In the genomic region with DNA sequence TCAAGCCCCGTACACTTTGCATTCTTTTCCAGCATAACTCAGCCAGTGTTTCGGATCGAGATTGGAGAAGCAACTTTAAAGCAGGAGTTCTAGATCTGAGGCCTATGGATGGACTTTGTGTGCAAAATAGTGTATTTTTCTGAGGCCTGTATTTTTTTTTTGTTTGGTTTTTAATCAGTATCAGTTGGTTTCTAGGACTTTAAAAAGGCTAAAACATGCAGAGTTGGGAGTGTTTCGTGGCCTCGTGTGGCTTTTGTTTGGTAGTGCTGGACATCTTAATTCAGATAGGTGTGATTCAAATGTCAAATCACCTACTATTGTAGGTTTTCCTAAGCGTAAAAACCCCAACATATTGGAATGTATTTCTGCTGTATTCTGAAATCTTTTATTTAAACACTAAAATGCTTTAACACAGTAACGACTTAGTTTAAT, we compare ENCODE assay signal across 7 cellular contexts. TPM values are rescaled to one million over a fixed set of nuclear protein-coding genes. Genes with fewer than 3 reads are reported as not detected.
DNase-seq lines count a peak whose midpoint lies in the region; ATAC-seq, FAIRE-seq and TF ChIP-seq lines count a peak whose summit lies in the region.

No MANE protein-coding gene starts in this region.

- FAIRE-seq in K562 (lab: Jason Lieb, UNC): no peak

- no peaks in the 10 kb centered on the region for H3K4me1 ChIP-seq in HUES6 (ENCODE audit: control insufficient read depth, insufficient read depth, low read length)
- H3K4me1 ChIP-seq in K562 (replicated peaks in 1 of 2; ENCODE audit: control insufficient read depth in 2 of 2, insufficient read depth in 2 of 2, low read length in 2 of 2): peaks cover 0 to 4% of the 10 kb centered on the region in 2 experiments; a peak in 2 of 5 replicates
- no peaks in the 10 kb centered on the region for H3K4me1 ChIP-seq in mesodermal cell (ENCODE audit: control insufficient read depth, insufficient read depth, low read length, poor library complexity, severe bottlenecking)

- peak; percentile 36 for ATAC-seq in K562

- no peak for TF ChIP-seq POLR2A in K562 (conservative IDR thresholded peaks at IDR 0.05)

- H3K36me3 ChIP-seq in HUES6 (ENCODE audit: control insufficient read depth, insufficient read depth, low read length): peaks cover 3% of the 10 kb centered on the region; the same call in 1 of the 2 replicates
- H3K36me3 ChIP-seq in K562 (ENCODE audit: control insufficient read depth, insufficient read depth, low read length): peaks cover 13% of the 10 kb centered on the region; the same call in 1 of the 3 replicates
- peaks cover 28% of the 10 kb centered on the region for H3K36me3 ChIP-seq in mesodermal cell (ENCODE audit: control insufficient read depth, insufficient read depth, low read length)

- H3K27ac ChIP-seq in HUES6 (ENCODE audit: low read depth, low read length) (peak overlapping the region; percentile 94; the same call in 1 of the 2 replicates), K562 (ENCODE audit: extremely low read depth, low read depth, low read length) (peak overlapping the region; percentile 99), mesodermal cell (ENCODE audit: low read depth, low read length, severe bottlenecking) (peak overlapping the region; percentile 54)

- H3K9me3 ChIP-seq in HUES6 (ENCODE audit: control insufficient read depth, insufficient read depth, low read depth, low read length) (no peaks in the 10 kb centered on the region), K562 (replicated peaks; ENCODE audit: control insufficient read depth, insufficient read depth, low read depth, low read length) (no peaks in the 10 kb centered on the region), mesodermal cell (ENCODE audit: control insufficient read depth, low read length) (peaks cover 5% of the 10 kb centered on the region)

- no TSS peak for BruUV-seq in K562 (replicated peaks; lab: Mats Ljungman, UMichigan)

- WGBS in K562 (ENCODE audit: insufficient coverage, low coverage, missing lambda C conversion rate): under 1% methylated on average over 7 of the region's 7 CpGs
- 0% methylated on average over 3 of the region's 7 CpGs; no CpG with 5 or more reads in 1 of the 2 experiments for WGBS in mesodermal cell (ENCODE audit: insufficient coverage in 2 of 2), 2 experiments

- peak overlapping the region; percentile 98 for H3K4me2 ChIP-seq in K562 (ENCODE audit: insufficient read depth, low read length)

- TF ChIP-seq CTCF in GM12864 (IDR thresholded peaks at IDR 0.05; ENCODE audit: low read depth, low read length, missing control alignments) (no peak), K562 (IDR thresholded peaks at IDR 0.05 in 2 of 3, conservative IDR thresholded peaks at IDR 0.05 in 1 of 3; ENCODE audit: insufficient read depth in 2 of 3, low read depth in 1 of 3, low read length in 3 of 3) (no peak)

- H4K20me1 ChIP-seq in K562 (replicated peaks; ENCODE audit: control insufficient read depth, insufficient read depth, low read length): no peaks in the 10 kb centered on the region

- POLR2A ChIA-PET in K562 (lab: Yijun Ruan, JAX): interaction anchor here (0.6 to 1.8 kb wide), 4 partner anchors 15 to 341 kb away, joined by 3 to 5 read pairs (median 3); no protein-coding TSS in a partner anchor

- intact Hi-C loops in K562 (cut with micrococcal nuclease): loop anchor here (5.0 kb wide), 1 partner anchor 159 kb away; no protein-coding TSS in a partner anchor

- DNase-seq in GM12864 (ENCODE audit: low read depth) (no peak), K562 (ENCODE audit: extremely low read depth in 1 of 4, low spot score in 3 of 4) (peak in 1 of 4 experiments; percentile 35), SIG-M5 (lab: John Stamatoyannopoulos, UW) (no peak), middle frontal gyrus (ENCODE audit: extremely low spot score, low spot score) (no peak), dedifferentiated amniotic fluid mesenchymal stem cell (ENCODE audit: extremely low spot score) (no peak)

- no peak for TF ChIP-seq RAD21 in K562 (CRISPR knock-in tag; conservative IDR thresholded peaks at IDR 0.05 in 1 of 2, IDR thresholded peaks at IDR 0.05 in 1 of 2)

- in situ Hi-C loops in K562 (cut with MboI): no loop called here

- peak overlapping the region; percentile 68 for H3K4me3 ChIP-seq in GM12864 (ENCODE audit: low read depth, low read length)
- H3K4me3 ChIP-seq in HUES6 (ENCODE audit: low read depth, low read length): peak overlapping the region; percentile 93
- H3K4me3 ChIP-seq in K562: peak overlapping the region; percentile 90
- H3K4me3 ChIP-seq in mesodermal cell (ENCODE audit: extremely low read depth, insufficient read depth, low read length, poor library complexity, severe bottlenecking): peak overlapping the region; percentile 97

- peak overlapping the region; percentile 100 for H2AFZ ChIP-seq in K562 (ENCODE audit: low read depth, low read length)

- no peak for TF ChIP-seq EP300 in K562 (IDR thresholded peaks at IDR 0.05; ENCODE audit: low read length)

- H3K27me3 ChIP-seq in HUES6 (ENCODE audit: control insufficient read depth, insufficient read depth, low read length) (no peaks in the 10 kb centered on the region), K562 (ENCODE audit: control insufficient read depth in 2 of 2, insufficient read depth in 2 of 2, low read length in 2 of 2) (no peaks in the 10 kb centered on the region)

- H3K9ac ChIP-seq in HUES6 (ENCODE audit: low read length) (peak overlapping the region; percentile 96), K562 (ENCODE audit: insufficient read depth in 1 of 2, low read depth in 2 of 2, low read length in 2 of 2) (peak overlapping the region; percentile 94 to 97)

- no peaks in the 10 kb centered on the region for H3K9me1 ChIP-seq in K562 (ENCODE audit: control insufficient read depth, insufficient read depth, low read length)

- CTCF ChIA-PET in K562 (lab: Yijun Ruan, JAX; ENCODE audit: low intra/inter-chr PET ratio): no interaction called here

- peaks cover 56% of the 10 kb centered on the region for H3K79me2 ChIP-seq in K562 (ENCODE audit: control insufficient read depth, insufficient read depth, low read length)

RNA-seq across cellular contexts. Expression of gene PUS10, which starts 0.3 kb away (rescaled TPM):
- total RNA-seq in K562 (2011; cell fraction: chromatin; rRNA removed; ENCODE audit: low replicate concordance): 9.4 and 20.5 TPM in 2 replicates
- total RNA-seq in K562 (2011; cell fraction: nucleolus; rRNA removed): 5.3 and 6.7 TPM in 2 replicates
- total RNA-seq in K562 (2011; cell fraction: nucleoplasm; rRNA removed): 9.1 and 12.9 TPM in 2 replicates
- total RNA-seq in K562 (2014; rRNA removed): 5.0 and 7.3 TPM in 2 replicates
- total RNA-seq in K562 (2014; rRNA removed; fragmentation: Illumina TruSeq; extraction: Trizol): 10.7 and 11.9 TPM in 2 replicates
- total RNA-seq in K562 (2015; rRNA removed; fragmentation: Illumina TruSeq; extraction: Trizol): 6.4 and 7.6 TPM in 2 replicates
- total RNA-seq in K562 (2021): 6.6 TPM in 2 replicates
- 8.2 and 9.6 TPM in 2 replicates for polyA plus RNA-seq in K562 (2011; rRNA removed)
- 1.9 and 4.7 TPM in 2 replicates for polyA plus RNA-seq in K562 (2011; cell fraction: cytosol; rRNA removed)
- 5.1 and 9.7 TPM in 2 replicates for polyA plus RNA-seq in K562 (2011; cell fraction: nucleus; rRNA removed)
- polyA plus RNA-seq in K562 (2012): 6.9 and 7.6 TPM in 2 replicates
- 8.0 and 9.7 TPM in 2 replicates for polyA plus RNA-seq in K562 (2014; fragmentation: Illumina TruSeq; extraction: Trizol)
- polyA plus RNA-seq in K562 (2014; fragmentation: Nextera tagmentation; extraction: Ambion mirVana): 10 to 100 TPM in 1 of 2 experiments, 1 to 10 TPM in 1; 7.3 to 10.1 TPM
- polyA plus RNA-seq in K562 (2014; rRNA removed): 5.0 and 5.1 TPM in 2 replicates
- polyA minus RNA-seq in K562 (2011; rRNA and poly(A)+ RNA removed): 12.3 and 15.1 TPM in 2 replicates
- polyA minus RNA-seq in K562 (2011; cell fraction: cytosol; rRNA and poly(A)+ RNA removed): 3.1 and 4.1 TPM in 2 replicates
- polyA minus RNA-seq in K562 (2011; cell fraction: nucleus; rRNA and poly(A)+ RNA removed): 7.4 and 14.7 TPM in 2 replicates
- polyA plus RNA-seq in mesodermal cell (2013, experiment 1 of 2): 5.0 TPM
- 5.3 TPM for polyA plus RNA-seq in mesodermal cell (2013, experiment 2 of 2)

RNA-seq across cellular contexts. Expression of gene PEX13, which starts 0.8 kb away (rescaled TPM):
- 34.5 and 49.1 TPM in 2 replicates for total RNA-seq in K562 (2011; cell fraction: chromatin; rRNA removed; ENCODE audit: low replicate concordance)
- total RNA-seq in K562 (2011; cell fraction: nucleolus; rRNA removed): 18.3 and 20.5 TPM in 2 replicates
- 33.4 and 55.4 TPM in 2 replicates for total RNA-seq in K562 (2011; cell fraction: nucleoplasm; rRNA removed)
- total RNA-seq in K562 (2014; rRNA removed) (18.4 and 20.0 TPM in 2 replicates), K562 (2014; rRNA removed; fragmentation: Illumina TruSeq; extraction: Trizol) (23.3 and 23.9 TPM in 2 replicates), K562 (2015; rRNA removed; fragmentation: Illumina TruSeq; extraction: Trizol) (21.5 TPM in 2 replicates), K562 (2021) (18.8 and 21.6 TPM in 2 replicates)
- polyA plus RNA-seq in K562 (2011; rRNA removed) (25.7 and 27.8 TPM in 2 replicates), K562 (2014; fragmentation: Illumina TruSeq; extraction: Trizol) (16.7 and 17.1 TPM in 2 replicates), K562 (2014; fragmentation: Nextera tagmentation; extraction: Ambion mirVana) (1 to 10 TPM; 4.0 to 5.4 TPM), K562 (2014; rRNA removed) (24.2 and 30.4 TPM in 2 replicates)
- 17.6 and 22.4 TPM in 2 replicates for polyA plus RNA-seq in K562 (2011; cell fraction: cytosol; rRNA removed)
- 11.6 and 16.0 TPM in 2 replicates for polyA plus RNA-seq in K562 (2011; cell fraction: nucleus; rRNA removed)
- polyA plus RNA-seq in K562 (2012): 11.5 and 15.0 TPM in 2 replicates
- polyA minus RNA-seq in K562 (2011; rRNA and poly(A)+ RNA removed): 23.8 and 29.0 TPM in 2 replicates
- 10.9 and 11.3 TPM in 2 replicates for polyA minus RNA-seq in K562 (2011; cell fraction: cytosol; rRNA and poly(A)+ RNA removed)
- polyA minus RNA-seq in K562 (2011; cell fraction: nucleus; rRNA and poly(A)+ RNA removed): 16.2 and 28.7 TPM in 2 replicates
- polyA plus RNA-seq in mesodermal cell (2013, experiment 1 of 2): 18.0 TPM
- polyA plus RNA-seq in mesodermal cell (2013, experiment 2 of 2): 17.4 TPM

RNA-seq across cellular contexts. Expression of gene SANBR, which starts 47.3 kb away (rescaled TPM):
- 8.5 and 17.5 TPM in 2 replicates for total RNA-seq in K562 (2011; cell fraction: chromatin; rRNA removed; ENCODE audit: low replicate concordance)
- total RNA-seq in K562 (2011; cell fraction: nucleolus; rRNA removed): 5.8 TPM in 2 replicates
- total RNA-seq in K562 (2011; cell fraction: nucleoplasm; rRNA removed): 6.5 and 13.1 TPM in 2 replicates
- total RNA-seq in K562 (2014; rRNA removed) (4.1 and 5.7 TPM in 2 replicates), K562 (2014; rRNA removed; fragmentation: Illumina TruSeq; extraction: Trizol) (6.7 and 7.4 TPM in 2 replicates), K562 (2015; rRNA removed; fragmentation: Illumina TruSeq; extraction: Trizol) (5.4 and 7.7 TPM in 2 replicates), K562 (2021) (4.9 and 6.2 TPM in 2 replicates)
- polyA plus RNA-seq in K562 (2011; rRNA removed) (6.6 and 6.9 TPM in 2 replicates), K562 (2014; fragmentation: Illumina TruSeq; extraction: Trizol) (5.1 and 6.3 TPM in 2 replicates), K562 (2014; fragmentation: Nextera tagmentation; extraction: Ambion mirVana) (1 to 10 TPM; 1.5 to 3.1 TPM), K562 (2014; rRNA removed) (4.5 and 5.3 TPM in 2 replicates)
- polyA plus RNA-seq in K562 (2011; cell fraction: cytosol; rRNA removed): 2.0 and 3.8 TPM in 2 replicates
- 4.1 and 4.5 TPM in 2 replicates for polyA plus RNA-seq in K562 (2011; cell fraction: nucleus; rRNA removed)
- 4.6 and 6.6 TPM in 2 replicates for polyA plus RNA-seq in K562 (2012)
- 6.7 and 7.2 TPM in 2 replicates for polyA minus RNA-seq in K562 (2011; rRNA and poly(A)+ RNA removed)
- polyA minus RNA-seq in K562 (2011; cell fraction: cytosol; rRNA and poly(A)+ RNA removed): 3.7 and 4.2 TPM in 2 replicates
- 3.8 and 6.1 TPM in 2 replicates for polyA minus RNA-seq in K562 (2011; cell fraction: nucleus; rRNA and poly(A)+ RNA removed)
- polyA plus RNA-seq in mesodermal cell (2013, experiment 1 of 2): 20.4 TPM
- 21.3 TPM for polyA plus RNA-seq in mesodermal cell (2013, experiment 2 of 2)
